In the genomic region with DNA sequence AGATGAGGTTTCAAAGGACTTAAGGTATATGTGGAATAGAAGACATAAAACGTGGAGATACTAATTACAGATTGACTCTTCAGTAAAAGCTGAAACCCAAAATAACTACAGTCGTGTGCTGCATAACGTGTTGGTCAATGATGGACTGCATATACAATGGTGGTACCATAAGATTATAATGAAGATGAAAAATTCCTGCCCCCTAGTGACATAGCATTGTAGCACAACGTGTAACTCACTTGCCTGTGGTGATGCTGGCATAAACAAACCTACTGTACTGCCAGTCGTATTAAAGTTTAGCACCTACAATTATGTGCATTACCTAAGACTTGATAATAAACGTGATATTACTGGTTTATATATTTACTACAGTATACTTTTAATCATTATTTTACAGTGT, we compare ENCODE assay signal across 1 cellular context.
TF ChIP-seq lines count a peak whose summit lies in the region.

No MANE protein-coding gene starts in this region.

TF ChIP-seq in HEK293, 187 proteins besides CTCF, POLR2A, EP300 and RAD21:
- TF ChIP-seq, protein P1, sequence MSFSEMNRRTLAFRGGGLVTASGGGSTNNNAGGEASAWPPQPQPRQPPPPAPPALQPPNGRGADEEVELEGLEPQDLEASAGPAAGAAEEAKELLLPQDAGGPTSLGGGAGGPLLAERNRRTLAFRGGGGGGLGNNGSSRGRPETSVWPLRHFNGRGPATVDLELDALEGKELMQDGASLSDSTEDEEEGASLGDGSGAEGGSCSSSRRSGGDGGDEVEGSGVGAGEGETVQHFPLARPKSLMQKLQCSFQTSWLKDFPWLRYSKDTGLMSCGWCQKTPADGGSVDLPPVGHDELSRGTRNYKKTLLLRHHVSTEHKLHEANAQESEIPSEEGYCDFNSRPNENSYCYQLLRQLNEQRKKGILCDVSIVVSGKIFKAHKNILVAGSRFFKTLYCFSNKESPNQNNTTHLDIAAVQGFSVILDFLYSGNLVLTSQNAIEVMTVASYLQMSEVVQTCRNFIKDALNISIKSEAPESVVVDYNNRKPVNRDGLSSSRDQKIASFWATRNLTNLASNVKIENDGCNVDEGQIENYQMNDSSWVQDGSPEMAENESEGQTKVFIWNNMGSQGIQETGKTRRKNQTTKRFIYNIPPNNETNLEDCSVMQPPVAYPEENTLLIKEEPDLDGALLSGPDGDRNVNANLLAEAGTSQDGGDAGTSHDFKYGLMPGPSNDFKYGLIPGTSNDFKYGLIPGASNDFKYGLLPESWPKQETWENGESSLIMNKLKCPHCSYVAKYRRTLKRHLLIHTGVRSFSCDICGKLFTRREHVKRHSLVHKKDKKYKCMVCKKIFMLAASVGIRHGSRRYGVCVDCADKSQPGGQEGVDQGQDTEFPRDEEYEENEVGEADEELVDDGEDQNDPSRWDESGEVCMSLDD (tag by site-specific recombination; IDR thresholded peaks at IDR 0.05), result no peak
- TF ChIP-seq, protein P2, sequence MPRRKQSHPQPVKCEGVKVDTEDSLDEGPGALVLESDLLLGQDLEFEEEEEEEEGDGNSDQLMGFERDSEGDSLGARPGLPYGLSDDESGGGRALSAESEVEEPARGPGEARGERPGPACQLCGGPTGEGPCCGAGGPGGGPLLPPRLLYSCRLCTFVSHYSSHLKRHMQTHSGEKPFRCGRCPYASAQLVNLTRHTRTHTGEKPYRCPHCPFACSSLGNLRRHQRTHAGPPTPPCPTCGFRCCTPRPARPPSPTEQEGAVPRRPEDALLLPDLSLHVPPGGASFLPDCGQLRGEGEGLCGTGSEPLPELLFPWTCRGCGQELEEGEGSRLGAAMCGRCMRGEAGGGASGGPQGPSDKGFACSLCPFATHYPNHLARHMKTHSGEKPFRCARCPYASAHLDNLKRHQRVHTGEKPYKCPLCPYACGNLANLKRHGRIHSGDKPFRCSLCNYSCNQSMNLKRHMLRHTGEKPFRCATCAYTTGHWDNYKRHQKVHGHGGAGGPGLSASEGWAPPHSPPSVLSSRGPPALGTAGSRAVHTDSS (tag by site-specific recombination; IDR thresholded peaks at IDR 0.05), result no peak
- TF ChIP-seq ZNF747 (tag by site-specific recombination; IDR thresholded peaks at IDR 0.05) (no peak), ZNF654 (tag by site-specific recombination; IDR thresholded peaks at IDR 0.05; ENCODE audit: low read depth) (peak; percentile 14; the same call in 1 of the 2 replicates)
- TF ChIP-seq, protein P3, sequence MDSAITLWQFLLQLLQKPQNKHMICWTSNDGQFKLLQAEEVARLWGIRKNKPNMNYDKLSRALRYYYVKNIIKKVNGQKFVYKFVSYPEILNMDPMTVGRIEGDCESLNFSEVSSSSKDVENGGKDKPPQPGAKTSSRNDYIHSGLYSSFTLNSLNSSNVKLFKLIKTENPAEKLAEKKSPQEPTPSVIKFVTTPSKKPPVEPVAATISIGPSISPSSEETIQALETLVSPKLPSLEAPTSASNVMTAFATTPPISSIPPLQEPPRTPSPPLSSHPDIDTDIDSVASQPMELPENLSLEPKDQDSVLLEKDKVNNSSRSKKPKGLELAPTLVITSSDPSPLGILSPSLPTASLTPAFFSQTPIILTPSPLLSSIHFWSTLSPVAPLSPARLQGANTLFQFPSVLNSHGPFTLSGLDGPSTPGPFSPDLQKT (IDR thresholded peaks at IDR 0.05; ENCODE audit: borderline replicate concordance, low read depth, low read length), result no peak
